ENCODE assay signal across 19 cellular contexts in the genomic region with DNA sequence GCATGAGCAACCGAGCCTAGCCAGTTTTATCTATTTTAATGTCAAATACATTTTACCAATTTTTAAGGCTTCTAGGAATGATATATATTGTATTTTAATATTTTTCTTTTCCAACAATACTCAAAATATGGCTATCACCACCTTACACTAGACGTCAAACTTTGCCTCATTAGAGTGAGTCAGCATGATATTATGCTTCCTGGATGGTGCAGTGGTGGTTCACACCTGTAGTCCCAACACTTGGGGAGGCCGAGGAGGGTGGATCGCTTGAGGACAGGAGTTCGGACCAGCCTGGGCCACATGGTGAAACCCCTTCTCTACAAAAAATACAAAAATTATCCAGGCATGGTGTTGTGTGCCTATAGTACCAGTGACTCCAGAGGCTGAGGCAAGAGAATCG. TPM values are rescaled to one million over a fixed set of nuclear protein-coding genes. Genes with fewer than 3 reads are reported as not detected.
DNase-seq lines count a peak whose midpoint lies in the region; ATAC-seq and TF ChIP-seq lines count a peak whose summit lies in the region.
"Had no signal": no experiment of that assay in that cellular context is flagged by ENCODE, and none has a peak within 500 bp of the region (broad histone marks: within the 10 kb centered on the region; RNA-seq: fewer than 3 reads in every experiment).

No MANE protein-coding gene starts in this region.

- H3K9me3 ChIP-seq in mammary epithelial cell (replicated peaks; ENCODE audit: insufficient read depth, low read length) = no peaks in the 10 kb centered on the region
- no peaks in the 10 kb centered on the region for H3K9me3 ChIP-seq in mesenchymal stem cell (ENCODE audit: control insufficient read depth, low read length)
- H3K9me3 ChIP-seq: BE2C, Peyer's patch had no signal

- peak overlapping the region in 1 of 2 experiments; percentile 70 for H2BK12ac ChIP-seq in mesenchymal stem cell (ENCODE audit: low read length in 2 of 2)

- H3K36me3 ChIP-seq in mammary epithelial cell (ENCODE audit: insufficient read depth, low read length) (no peaks in the 10 kb centered on the region), mesenchymal stem cell (ENCODE audit: control insufficient read depth in 1 of 2, insufficient read depth in 2 of 2, low read depth in 1 of 2, low read length in 2 of 2) (no peaks in the 10 kb centered on the region)
- H3K36me3 ChIP-seq: BE2C, Peyer's patch had no signal

- 96% methylated on average over 6 of the region's 6 CpGs for WGBS in mammary epithelial cell (ENCODE audit: low coverage, missing lambda C conversion rate)
- 56% methylated on average over 2 of the region's 6 CpGs for WGBS in mesenchymal stem cell

- H2BK120ac ChIP-seq in mesenchymal stem cell (ENCODE audit: low read depth, low read length) = no peak overlapping the region

- H3K27me3 ChIP-seq in mammary epithelial cell (ENCODE audit: insufficient read depth, low read length) = no peaks in the 10 kb centered on the region
- H3K27me3 ChIP-seq in mesenchymal stem cell (ENCODE audit: control insufficient read depth in 1 of 2, insufficient read depth in 1 of 2, low read length in 2 of 2) = no peaks in the 10 kb centered on the region
- H3K27me3 ChIP-seq: Peyer's patch had no signal

- CTCF ChIA-PET in mammary epithelial cell (lab: Charles Lee; ENCODE audit: low non-redundant PET) = no interaction called here

- dilution Hi-C loops in mammary epithelial cell (cut with HindIII; ENCODE audit: low sequenced_read_pairs) = no loop called here

- no peak overlapping the region for H3K4ac ChIP-seq in mesenchymal stem cell (ENCODE audit: low read depth in 1 of 2, low read length in 2 of 2)

- no peak overlapping the region for H3K23ac ChIP-seq in mesenchymal stem cell (ENCODE audit: low read length in 2 of 2)

- H3K4me2 ChIP-seq in mammary epithelial cell (ENCODE audit: insufficient read depth, low read depth, low read length) = no peak overlapping the region
- H3K4me2 ChIP-seq in mesenchymal stem cell (ENCODE audit: low read length, poor library complexity, severe bottlenecking) = no peak overlapping the region

- peak overlapping the region; percentile 6 to 61 for H3K18ac ChIP-seq in mesenchymal stem cell (ENCODE audit: low read depth in 1 of 2, low read length in 2 of 2)

- no peak overlapping the region for H4K8ac ChIP-seq in mesenchymal stem cell (ENCODE audit: low read length)

- no peak overlapping the region for H4K91ac ChIP-seq in mesenchymal stem cell (ENCODE audit: low read length)

- H3K9ac ChIP-seq in mammary epithelial cell (ENCODE audit: insufficient read depth, low read length) = no peak overlapping the region
- H3K9ac ChIP-seq in mesenchymal stem cell (ENCODE audit: low read length) = no peak overlapping the region
- H3K9ac ChIP-seq: GM23248 had no signal

- H3K4me1 ChIP-seq in mammary epithelial cell (ENCODE audit: insufficient read depth, low read length) (peaks cover 8% of the 10 kb centered on the region), mesenchymal stem cell (ENCODE audit: control insufficient read depth, insufficient read depth, low read depth, low read length) (peaks cover 5% of the 10 kb centered on the region)
- H3K4me1 ChIP-seq: BE2C, Peyer's patch had no signal

- H2BK15ac ChIP-seq in mesenchymal stem cell (ENCODE audit: low read depth, poor library complexity, severe bottlenecking) = no peak overlapping the region

- no TSS peak for BruUV-seq in mammary epithelial cell (replicated peaks; lab: Mats Ljungman, UMichigan)

- H3K79me1 ChIP-seq in mesenchymal stem cell (replicated peaks; ENCODE audit: low read length, poor library complexity, severe bottlenecking) = no peaks in the 10 kb centered on the region

- no peak overlapping the region for H2BK5ac ChIP-seq in mesenchymal stem cell (ENCODE audit: low read depth, low read length, poor library complexity, severe bottlenecking)

- H4K20me1 ChIP-seq in mammary epithelial cell (ENCODE audit: insufficient read depth, low read length) = no peaks in the 10 kb centered on the region

- in situ Hi-C loops in mammary epithelial cell (cut with MboI; ENCODE audit: low sequenced_read_pairs in 2 of 2) = no loop called here

- peak; percentile 30 for DNase-seq in ELR (ENCODE audit: low read depth)
- DNase-seq in M059J (ENCODE audit: low read depth) = peak; percentile 42
- DNase-seq in mammary epithelial cell = no peak
- no peak for DNase-seq in mesenchymal stem cell
- no peak for DNase-seq in NCI-H1436 (lab: John Stamatoyannopoulos, UW)
- no peak for DNase-seq in stimulated activated naive CD4-positive, alpha-beta T cell treated with Interleukin-2 at 50 U/mL for 16 hours (lab: John Stamatoyannopoulos, UW)
- DNase-seq in KG1 (lab: John Stamatoyannopoulos, UW) = no peak
- DNase-seq: BE2C; CD4-positive, alpha-beta T cell; DMS79 treated with DMSO at 0.1 percent for 48 hours; NCI-H1048; NCI-H146; NCI-H2081; NCI-H510A treated with DMSO at 0.1 percent for 48 hours; Peyer's patch; Right ventricle myocardium superior; T-helper 1 cell had no signal

- no peak overlapping the region for H3K4me3 ChIP-seq in mammary epithelial cell (replicated peaks in 1 of 3; ENCODE audit: insufficient read depth in 1 of 3, low read depth in 2 of 3, low read length in 3 of 3)
- no peak overlapping the region for H3K4me3 ChIP-seq in mesenchymal stem cell (ENCODE audit: insufficient read depth in 1 of 2, low read depth in 1 of 2, low read length in 2 of 2)
- H3K4me3 ChIP-seq: GM23248, Peyer's patch had no signal

- no peak for TF ChIP-seq CTCF in mammary epithelial cell (conservative IDR thresholded peaks at IDR 0.05 in 1 of 2, IDR thresholded peaks at IDR 0.05 in 1 of 2; ENCODE audit: extremely low read depth in 1 of 2, insufficient read depth in 1 of 2, low read depth in 1 of 2, low read length in 2 of 2)

- intact Hi-C loops in mammary epithelial cell (cut with micrococcal nuclease) = no loop called here

- no peak overlapping the region for H2AK5ac ChIP-seq in mesenchymal stem cell (ENCODE audit: low read length, severe bottlenecking)

- H3K79me2 ChIP-seq in mammary epithelial cell (ENCODE audit: insufficient read depth, low read length) = no peaks in the 10 kb centered on the region

- no peak for ATAC-seq in HG03135 (IDR thresholded peaks at IDR 0.05; ENCODE audit: unreplicated experiment)

- peak overlapping the region; percentile 69 for H2AFZ ChIP-seq in mammary epithelial cell (ENCODE audit: low read depth, low read length)
- no peak overlapping the region for H2AFZ ChIP-seq in mesenchymal stem cell (ENCODE audit: low read depth, low read length)
- H2AFZ ChIP-seq: GM23248 had no signal

- no peak overlapping the region for H3K14ac ChIP-seq in mesenchymal stem cell (ENCODE audit: low read length in 2 of 2)

- H3K27ac ChIP-seq in mammary epithelial cell (ENCODE audit: insufficient read depth, low read depth, low read length) (no peak overlapping the region), mesenchymal stem cell (ENCODE audit: low read length, poor library complexity, severe bottlenecking) (peak overlapping the region; percentile 65)
- H3K27ac ChIP-seq: GM23248, Peyer's patch had no signal

RNA-seq across cellular contexts. Expression of a gene that starts 7.3 kb away (rescaled TPM):
- 14.6 and 28.6 TPM in 2 replicates for total RNA-seq in M059J (2014; rRNA removed; shearing (Covaris generic))
- total RNA-seq in mammary epithelial cell = 10 to 100 TPM in 1 of 2 donors, 1 to 10 TPM in 1; 9.4 to 14.5 TPM
- 5.2 TPM for polyA plus RNA-seq in mammary epithelial cell
- polyA minus RNA-seq in mammary epithelial cell = 8.0 TPM
- 10.5 TPM for polyA plus RNA-seq in mesenchymal stem cell (2013, experiment 1 of 2)
- 10.5 TPM for polyA plus RNA-seq in mesenchymal stem cell (2013, experiment 2 of 2)

RNA-seq across cellular contexts. Expression of a gene that starts 28.2 kb away (rescaled TPM):
- total RNA-seq in M059J (2014; rRNA removed; shearing (Covaris generic)) = 20.8 and 21.8 TPM in 2 replicates
- 10 to 100 TPM; 13.0 to 14.3 TPM for total RNA-seq in mammary epithelial cell
- polyA plus RNA-seq in mammary epithelial cell = 6.6 TPM
- 8.0 TPM for polyA minus RNA-seq in mammary epithelial cell
- 16.8 TPM for polyA plus RNA-seq in mesenchymal stem cell (2013, experiment 1 of 2)
- 18.3 TPM for polyA plus RNA-seq in mesenchymal stem cell (2013, experiment 2 of 2)

Comparison
In these comparisons a context has a peak if more than half of its experiments do, and no peak if none do; other contexts are left out.
1. DNase-seq: peak in ELR (single experiment) and M059J (single experiment); none in mammary epithelial cell (single experiment), mesenchymal stem cell (single experiment), NCI-H1436 (single experiment), stimulated activated naive CD4-positive, alpha-beta T cell treated with Interleukin-2 at 50 U/mL for 16 hours (single experiment) and KG1 (single experiment).